1 cellular context compared by ENCODE assay signal in the genomic region with DNA sequence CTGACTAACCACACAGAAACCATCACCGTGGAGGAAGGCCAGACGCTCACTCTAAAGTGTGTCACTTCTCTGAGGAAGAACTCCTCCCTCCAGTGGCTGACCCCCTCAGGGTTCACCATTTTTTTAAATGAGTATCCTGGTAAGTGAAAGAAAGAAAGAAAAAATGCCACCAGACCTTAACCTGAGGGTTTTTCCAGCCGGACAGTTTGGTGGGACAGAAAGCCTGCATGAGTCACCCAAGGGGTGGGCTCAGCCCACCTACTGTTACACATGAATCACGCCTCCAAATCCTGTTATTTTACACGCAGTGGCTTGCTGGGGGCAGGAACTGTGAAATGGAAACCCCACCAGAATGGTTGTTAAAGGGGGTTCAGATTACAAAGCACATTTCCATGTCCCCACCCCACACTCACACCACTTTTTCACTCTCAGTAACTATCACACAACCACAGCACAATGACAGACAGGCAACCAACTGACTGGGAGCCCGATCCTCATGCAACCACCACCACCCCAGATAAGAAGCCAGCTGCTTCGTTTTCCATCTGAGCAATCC.
TF ChIP-seq lines count a peak whose summit lies in the region.

No MANE protein-coding gene starts in this region.

TF ChIP-seq in IMR-90, 13 proteins besides CTCF, POLR2A, EP300 and RAD21:
- peak; percentile 47 for TF ChIP-seq FOS (IDR thresholded peaks at IDR 0.05; ENCODE audit: low read depth, low read length)
- TF ChIP-seq SMC3 (IDR thresholded peaks at IDR 0.05; ENCODE audit: low read depth, low read length): no peak
- TF ChIP-seq MAZ (IDR thresholded peaks at IDR 0.05; ENCODE audit: borderline replicate concordance, low read depth, low read length): 0 out of 2 replicates have a peak, but pooled peaks have one; percentile 41
- no peak for TF ChIP-seq NFE2L2 (IDR thresholded peaks at IDR 0.05; ENCODE audit: low read depth, low read length)
